Comparison of ENCODE assay signal across 7 cellular contexts in genomic region chr12:111396271-111396670, GRCh38. TPM values are rescaled to one million over a fixed set of nuclear protein-coding genes. Genes with fewer than 3 reads are reported as not detected.
DNase-seq lines count a peak whose midpoint lies in the region; ATAC-seq, FAIRE-seq and TF ChIP-seq lines count a peak whose summit lies in the region.
"Not testable (repeated sequence)": the region's sequence is repeated elsewhere in the genome, so short reads cannot be mapped to it uniquely, and the experiment has no call there.

No MANE protein-coding gene starts in this region.

- CTCF ChIA-PET in PC-9 (lab: Charles Lee): interaction anchor here (1.3 to 1.4 kb wide), 3 partner anchors 29 to 417 kb away, joined by 3 to 20 read pairs (median 7); no protein-coding TSS in a partner anchor
- CTCF ChIA-PET in endothelial cell of umbilical vein (lab: Charles Lee): interaction anchor here (0.6 to 7.2 kb wide), 32 partner anchors 9 to 418 kb away, joined by 3 to 464 read pairs (median 10); partner anchors contain the start of genes ATXN2, PHETA1 and SH2B3

- peaks cover 26% of the 10 kb centered on the region for H3K4me1 ChIP-seq in ACC112 (ENCODE audit: control insufficient read depth, insufficient read depth, low read length, unreplicated experiment)
- H3K4me1 ChIP-seq in PC-9 (replicated peaks; ENCODE audit: insufficient read depth): peaks cover 31% of the 10 kb centered on the region
- H3K4me1 ChIP-seq in endothelial cell of umbilical vein (ENCODE audit: control insufficient read depth, extremely low read depth, insufficient read depth, low read length): peaks cover 27% of the 10 kb centered on the region
- H3K4me1 ChIP-seq in lower lobe of right lung: peaks cover 30% of the 10 kb centered on the region
- peaks cover 2 to 28% (median 6%) of the 10 kb centered on the region in 5 donors for H3K4me1 ChIP-seq in subcutaneous abdominal adipose tissue (ENCODE audit: control insufficient read depth in 5 of 5, insufficient read depth in 5 of 5, low read length in 5 of 5)

- not testable (repeated sequence) for H3K9ac ChIP-seq in endothelial cell of umbilical vein (replicated peaks; ENCODE audit: extremely low read depth, insufficient read depth, low read length); subcutaneous abdominal adipose tissue (ENCODE audit: low read length in 5 of 5)

- not testable (repeated sequence) for H2AFZ ChIP-seq in ACC112 (ENCODE audit: low read length, unreplicated experiment); endothelial cell of umbilical vein (ENCODE audit: low read depth, low read length)
- H2AFZ ChIP-seq in PC-9: peak overlapping the region; percentile 56; the same call in 1 of the 2 replicates

- FAIRE-seq in endothelial cell of umbilical vein (lab: Jason Lieb, UNC): not testable (repeated sequence)

- H3K27ac ChIP-seq in ACC112 (ENCODE audit: low read depth, low read length) (peak overlapping the region; percentile 84), PC-9 (peak overlapping the region; percentile 71), VCaP (peak overlapping the region; percentile 38; the same call in 1 of the 2 replicates), endothelial cell of umbilical vein (ENCODE audit: insufficient read depth, low read depth, low read length) (peak overlapping the region; percentile 81), lower lobe of right lung (peak overlapping the region; percentile 54), subcutaneous abdominal adipose tissue (ENCODE audit: low read depth, low read length) (peak overlapping the region; percentile 75)

- not testable (repeated sequence) for H3K9me2 ChIP-seq in PC-9 (ENCODE audit: insufficient read depth)

- peaks cover 42% of the 10 kb centered on the region for H3F3A ChIP-seq in PC-9 (ENCODE audit: insufficient read depth, low read depth)

- intact Hi-C loops in PC-9 (cut with micrococcal nuclease; ENCODE audit: unreplicated experiment): loop anchor here (5.0 kb wide), 4 partner anchors 34 to 416 kb away; no protein-coding TSS in a partner anchor
- intact Hi-C loops in endothelial cell of umbilical vein (cut with micrococcal nuclease): loop anchor here (2.0 to 5.0 kb wide), 2 partner anchors 27 to 291 kb away; partner anchors contain the start of genes ACAD10, BRAP and PHETA1
- intact Hi-C loops in lower lobe of right lung (cut with DNase I): loop anchor here (10.0 kb wide), 1 partner anchor 59 kb away; no protein-coding TSS in a partner anchor

- not testable (repeated sequence) for H3K36me3 ChIP-seq in ACC112 (ENCODE audit: insufficient read depth, low read length); H7 (replicated peaks; ENCODE audit: control insufficient read depth, insufficient read depth, low read length); PC-9 (ENCODE audit: low read depth); endothelial cell of umbilical vein (ENCODE audit: control insufficient read depth in 2 of 2, extremely low read depth in 1 of 2, insufficient read depth in 2 of 2, low read length in 2 of 2); lower lobe of right lung; subcutaneous abdominal adipose tissue (ENCODE audit: control insufficient read depth in 5 of 5, insufficient read depth in 5 of 5, low read length in 5 of 5)

- not testable (repeated sequence) for H3K9me1 ChIP-seq in endothelial cell of umbilical vein (replicated peaks; ENCODE audit: control insufficient read depth, extremely low read depth, insufficient read depth, low read length)

- TF ChIP-seq POLR2A in endothelial cell of umbilical vein (IDR thresholded peaks at IDR 0.05; ENCODE audit: low read depth, low read length): not testable (repeated sequence)

- DNase-seq in H7: peak; percentile 6
- DNase-seq in PC-9: peak in 1 of 2 experiments; percentile 68
- not testable (repeated sequence) for DNase-seq in endothelial cell of umbilical vein (ENCODE audit: low read depth, low spot score); lower lobe of right lung

- H4K20me1 ChIP-seq in PC-9 (ENCODE audit: insufficient read depth); endothelial cell of umbilical vein (replicated peaks; ENCODE audit: control insufficient read depth, extremely low read depth, insufficient read depth, low read length): not testable (repeated sequence)

- not testable (repeated sequence) for H3K9me3 ChIP-seq in PC-9 (ENCODE audit: insufficient read depth, low read depth); endothelial cell of umbilical vein (replicated peaks; ENCODE audit: control insufficient read depth, insufficient read depth, low read length); lower lobe of right lung; subcutaneous abdominal adipose tissue (ENCODE audit: control insufficient read depth in 5 of 5, low read length in 5 of 5)

- peak overlapping the region; percentile 62 for H3K4me2 ChIP-seq in PC-9
- not testable (repeated sequence) for H3K4me2 ChIP-seq in endothelial cell of umbilical vein (ENCODE audit: insufficient read depth, low read length)

- H3K27me3 ChIP-seq in ACC112 (ENCODE audit: insufficient read depth, low read length); H7 (ENCODE audit: control insufficient read depth, insufficient read depth, low read length); PC-9 (ENCODE audit: insufficient read depth, low read depth); endothelial cell of umbilical vein (ENCODE audit: control insufficient read depth in 2 of 2, insufficient read depth in 2 of 2, low read length in 2 of 2); lower lobe of right lung (ENCODE audit: low read depth); subcutaneous abdominal adipose tissue (ENCODE audit: control insufficient read depth in 5 of 5, insufficient read depth in 4 of 5, low read length in 5 of 5): not testable (repeated sequence)

- H3K4me3 ChIP-seq in ACC112 (ENCODE audit: low read depth, low read length); H7 (ENCODE audit: insufficient read depth, low read depth, low read length); endothelial cell of umbilical vein (replicated peaks in 1 of 3; ENCODE audit: insufficient read depth in 1 of 3, low read depth in 1 of 3, low read length in 3 of 3); lower lobe of right lung; subcutaneous abdominal adipose tissue (ENCODE audit: low read depth in 1 of 5, low read length in 5 of 5): not testable (repeated sequence)
- peak overlapping the region; percentile 26; the same call in 1 of the 2 replicates for H3K4me3 ChIP-seq in PC-9

- BruUV-seq in PC-9 (replicated peaks; lab: Mats Ljungman, UMichigan); endothelial cell of umbilical vein (replicated peaks; lab: Mats Ljungman, UMichigan): not testable (repeated sequence)

- not testable (repeated sequence) for TF ChIP-seq CTCF in PC-9 (conservative IDR thresholded peaks at IDR 0.05); VCaP (conservative IDR thresholded peaks at IDR 0.05); endothelial cell of umbilical vein (IDR thresholded peaks at IDR 0.05; ENCODE audit: extremely low read depth in 1 of 2, insufficient read depth in 1 of 2, low read depth in 1 of 2, low read length in 2 of 2); lower lobe of right lung (IDR thresholded peaks at IDR 0.05)

- ATAC-seq in lower lobe of right lung: not testable (repeated sequence)

- H3K79me2 ChIP-seq in ACC112 (ENCODE audit: control insufficient read depth, insufficient read depth, low read length, unreplicated experiment); PC-9 (ENCODE audit: low read depth); endothelial cell of umbilical vein (ENCODE audit: control insufficient read depth, insufficient read depth, low read length): not testable (repeated sequence)

- dilution Hi-C loops in endothelial cell of umbilical vein (cut with MboI; ENCODE audit: extremely low pct_ligation_motif_present, low sequenced_read_pairs): not testable (repeated sequence)

- POLR2A ChIA-PET in PC-9 (lab: Charles Lee; ENCODE audit: unreplicated experiment): not testable (repeated sequence)
- POLR2A ChIA-PET in endothelial cell of umbilical vein (lab: Charles Lee): interaction anchor here (0.6 to 1.2 kb wide), 3 partner anchors 13 to 99 kb away, joined by 3 to 6 read pairs (median 3); no protein-coding TSS in a partner anchor

RNA-seq across cellular contexts. Expression of gene SH2B3, which starts 9.5 kb away (rescaled TPM):
- total RNA-seq in H7 (2014; rRNA removed; shearing (Covaris generic)): 21.8 and 26.8 TPM in 2 replicates
- total RNA-seq in PC-9 (2021) (4.8 and 6.5 TPM in 2 replicates), endothelial cell of umbilical vein (97.9 and 111 TPM in 2 replicates), lower lobe of right lung (49.5 TPM)
- polyA plus RNA-seq in endothelial cell of umbilical vein: 63.1 and 69.7 TPM in 2 replicates
- 74.6 and 75.9 TPM in 2 replicates for polyA plus RNA-seq in endothelial cell of umbilical vein (2011; cell fraction: cytosol; rRNA removed)
- 53.9 and 63.7 TPM in 2 replicates for polyA plus RNA-seq in endothelial cell of umbilical vein (2011; cell fraction: nucleus; rRNA removed)
- polyA plus RNA-seq in endothelial cell of umbilical vein (2012): 51.2 and 67.6 TPM in 2 replicates
- polyA minus RNA-seq in endothelial cell of umbilical vein: 59.8 and 60.1 TPM in 2 replicates
- 3.2 TPM for polyA minus RNA-seq in endothelial cell of umbilical vein (2011; cell fraction: cytosol; rRNA and poly(A)+ RNA removed)
- 27.6 and 29.2 TPM in 2 replicates for polyA minus RNA-seq in endothelial cell of umbilical vein (2011; cell fraction: nucleus; rRNA and poly(A)+ RNA removed)

RNA-seq across cellular contexts. Expression of gene PHETA1, which starts 27.4 kb away (rescaled TPM):
- 7.1 and 10.1 TPM in 2 replicates for total RNA-seq in H7 (2014; rRNA removed; shearing (Covaris generic))
- total RNA-seq in PC-9 (2021) (26.2 and 28.5 TPM in 2 replicates), endothelial cell of umbilical vein (12.9 and 20.0 TPM in 2 replicates), lower lobe of right lung (20.5 TPM)
- polyA plus RNA-seq in endothelial cell of umbilical vein: 10.6 and 12.8 TPM in 2 replicates
- polyA plus RNA-seq in endothelial cell of umbilical vein (2011; cell fraction: cytosol; rRNA removed): 7.5 and 11.3 TPM in 2 replicates
- polyA plus RNA-seq in endothelial cell of umbilical vein (2011; cell fraction: nucleus; rRNA removed): 10.4 and 13.9 TPM in 2 replicates
- 12.6 and 16.8 TPM in 2 replicates for polyA plus RNA-seq in endothelial cell of umbilical vein (2012)
- 4.4 and 6.7 TPM in 2 replicates for polyA minus RNA-seq in endothelial cell of umbilical vein
- 1.8 TPM for polyA minus RNA-seq in endothelial cell of umbilical vein (2011; cell fraction: cytosol; rRNA and poly(A)+ RNA removed)
- polyA minus RNA-seq in endothelial cell of umbilical vein (2011; cell fraction: nucleus; rRNA and poly(A)+ RNA removed): 2.5 and 6.5 TPM in 2 replicates
